8 cellular contexts compared by ENCODE assay signal in the genomic region with DNA sequence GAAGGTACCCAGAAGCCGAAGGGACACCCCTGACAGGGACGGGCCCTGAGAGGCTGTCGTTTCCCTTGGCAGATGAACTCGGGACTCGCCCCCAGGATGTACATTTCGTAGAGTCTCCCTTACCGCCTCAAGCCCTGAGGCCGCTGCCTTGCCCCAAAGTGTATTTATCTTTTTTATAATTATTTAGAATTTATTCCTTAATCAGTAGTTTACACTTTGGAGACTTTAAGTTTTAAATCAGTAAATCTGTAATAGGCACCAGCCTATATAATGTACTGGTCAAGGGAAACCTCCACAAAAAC. TPM values are rescaled to one million over a fixed set of nuclear protein-coding genes. Genes with fewer than 3 reads are reported as not detected.
DNase-seq lines count a peak whose midpoint lies in the region; ATAC-seq and TF ChIP-seq lines count a peak whose summit lies in the region.

No MANE protein-coding gene starts in this region.

- H3K9me3 Mint-ChIP-seq in Calu3 (ENCODE audit: low read depth, unreplicated experiment), result no peaks in the 10 kb centered on the region
- no peaks in the 10 kb centered on the region for H3K9me3 Mint-ChIP-seq in activated naive CD8-positive, alpha-beta T cell treated with anti-CD3 and anti-CD28 coated beads for 36 hours

- peak overlapping the region; percentile 97 for H3K27ac ChIP-seq in thymus (ENCODE audit: low read depth)

- no peak for TF ChIP-seq CTCF in Calu3 (IDR thresholded peaks at IDR 0.05; ENCODE audit: unreplicated experiment)
- no peak for TF ChIP-seq CTCF in kidney epithelial cell (IDR thresholded peaks at IDR 0.05; ENCODE audit: insufficient read depth, low read length, poor library complexity, severe bottlenecking)

- H3K9me3 ChIP-seq in thymus (ENCODE audit: control insufficient read depth), result no peaks in the 10 kb centered on the region

- peaks cover 2% of the 10 kb centered on the region for H3K4me1 ChIP-seq in thymus (ENCODE audit: control insufficient read depth, insufficient read depth, low read length)

- H3K4me3 ChIP-seq in kidney epithelial cell (ENCODE audit: low read depth, low read length) (peak overlapping the region; percentile 81), thymus (ENCODE audit: low read length) (peak overlapping the region; percentile 92)

- peak overlapping the region; percentile 38 for H3K27ac Mint-ChIP-seq in Calu3 (ENCODE audit: unreplicated experiment)
- H3K27ac Mint-ChIP-seq in activated naive CD8-positive, alpha-beta T cell treated with anti-CD3 and anti-CD28 coated beads for 36 hours, result peak overlapping the region; percentile 96

- H3K27me3 ChIP-seq in kidney epithelial cell (ENCODE audit: control insufficient read depth, insufficient read depth, low read length) (no peaks in the 10 kb centered on the region), thymus (ENCODE audit: control insufficient read depth, insufficient read depth) (no peaks in the 10 kb centered on the region)

- intact Hi-C loops in Calu3 (cut with micrococcal nuclease; ENCODE audit: unreplicated experiment), result loop anchor here (10.0 kb wide), 1 partner anchor 187 kb away; no protein-coding TSS in a partner anchor

- peaks cover 28% of the 10 kb centered on the region for H3K4me1 Mint-ChIP-seq in Calu3 (ENCODE audit: low read depth, unreplicated experiment)
- H3K4me1 Mint-ChIP-seq in activated naive CD8-positive, alpha-beta T cell treated with anti-CD3 and anti-CD28 coated beads for 36 hours, result peaks cover 46% of the 10 kb centered on the region

- H3K36me3 Mint-ChIP-seq in Calu3 (ENCODE audit: insufficient read depth, unreplicated experiment), result peaks cover 28% of the 10 kb centered on the region
- peaks cover 24% of the 10 kb centered on the region for H3K36me3 Mint-ChIP-seq in activated naive CD8-positive, alpha-beta T cell treated with anti-CD3 and anti-CD28 coated beads for 36 hours

- BruUV-seq in Calu3 (replicated peaks; lab: Mats Ljungman, UMichigan), result no TSS peak

- H3K36me3 ChIP-seq in kidney epithelial cell (ENCODE audit: control insufficient read depth, insufficient read depth, low read length) (no peaks in the 10 kb centered on the region), thymus (ENCODE audit: control insufficient read depth, insufficient read depth) (no peaks in the 10 kb centered on the region)

- H3K27me3 Mint-ChIP-seq in Calu3 (ENCODE audit: unreplicated experiment), result no peaks in the 10 kb centered on the region
- H3K27me3 Mint-ChIP-seq in activated naive CD8-positive, alpha-beta T cell treated with anti-CD3 and anti-CD28 coated beads for 36 hours, result no peaks in the 10 kb centered on the region

- peak overlapping the region; percentile 94 for H3K4me3 Mint-ChIP-seq in Calu3 (ENCODE audit: low read depth, unreplicated experiment)
- H3K4me3 Mint-ChIP-seq in activated naive CD8-positive, alpha-beta T cell treated with anti-CD3 and anti-CD28 coated beads for 36 hours, result peak overlapping the region; percentile 85

- CTCF ChIA-PET in Calu3 (lab: Charles Lee), result no interaction called here

- 9% methylated on average over 8 of the region's 8 CpGs for WGBS in thymus

- no peak for DNase-seq in Calu3
- DNase-seq in activated naive CD8-positive, alpha-beta T cell treated with anti-CD3 and anti-CD28 coated beads for 36 hours, result no peak
- no peak for DNase-seq in kidney epithelial cell (ENCODE audit: low read depth)
- DNase-seq in OCI-M1 (lab: John Stamatoyannopoulos, UW), result no peak
- no peak for DNase-seq in GM19238 (ENCODE audit: insufficient read length, low spot score)

- ATAC-seq in GM21367 (IDR thresholded peaks at IDR 0.05; ENCODE audit: unreplicated experiment), result peak; percentile 30
- peak; percentile 29 for ATAC-seq in HG03521 (IDR thresholded peaks at IDR 0.05; ENCODE audit: unreplicated experiment)

RNA-seq across cellular contexts. Expression of gene VRK2, which starts 0.7 kb away (rescaled TPM):
- total RNA-seq in Calu3 (2022) (23.4 and 25.4 TPM in 2 replicates), kidney epithelial cell (22.0 and 27.3 TPM in 2 replicates)
- total RNA-seq in activated naive CD8-positive, alpha-beta T cell treated with anti-CD3 and anti-CD28 coated beads for 36 hours, result 10 to 100 TPM; 21.8 to 24.0 TPM
- 17.6 TPM for polyA plus RNA-seq in thymus
